In genomic region chr7:131836733-131837132, GRCh38 we compare ENCODE assay signal across 19 cellular contexts.
"Had no signal": no experiment of that assay in that cellular context is flagged by ENCODE, and none has a peak within 500 bp of the region (broad histone marks: within the 10 kb centered on the region; RNA-seq: fewer than 3 reads in every experiment).

No MANE protein-coding gene starts in this region.

- H3K4me3 Mint-ChIP-seq: activated naive CD8-positive, alpha-beta T cell; dendritic cell treated with granulocyte-macrophage colony-stimulating factor and Interleukin-4, amounts not matched to agents 40 ng/mL and 50 ng/mL, for 4 days; mesothelial cell of epicardium; natural killer cell treated with Interleukin-12 subunit alpha and Interleukin-12 subunit beta and Interleukin-15 and Interleukin-18, amount 100 ng/mL, for 72 hours; stimulated activated memory B cell treated with anti-CD40 and anti-IgM and Interleukin-4, amounts not matched to agents 10 μg/mL and 1 μg/mL and 100 μg/mL, for 72 hours had no signal

- H3K4me1 Mint-ChIP-seq: stimulated activated memory B cell treated with anti-CD40 and anti-IgM and Interleukin-4, amounts not matched to agents 10 μg/mL and 1 μg/mL and 100 μg/mL, for 72 hours had no signal

- H3K27ac ChIP-seq: esophagus squamous epithelium, heart right ventricle, lower lobe of right lung, parathyroid adenoma, sigmoid colon, spleen, thyroid gland, VCaP had no signal

- DNase-seq: activated CD4-positive, alpha-beta T cell treated with anti-CD3 and anti-CD28 coated beads, Interleukin-2, amount 50 U/mL, for 48 hours; activated gamma-delta T cell treated with Interleukin-2 at 50 U/mL for 16 hours; amniotic stem cell; effector CD8-positive, alpha-beta T cell; esophagus squamous epithelium; heart right ventricle; lower lobe of right lung; sigmoid colon; spleen; stimulated activated CD4-positive, alpha-beta T cell treated with anti-CD3 and anti-CD28 coated beads, Interleukin-4, amount 100 ng/mL, for 4 hours; thyroid gland had no signal

- H3K36me3 Mint-ChIP-seq: activated naive CD8-positive, alpha-beta T cell; mesothelial cell of epicardium; natural killer cell treated with Interleukin-12 subunit alpha and Interleukin-12 subunit beta and Interleukin-15 and Interleukin-18, amount 100 ng/mL, for 72 hours; stimulated activated memory B cell treated with anti-CD40 and anti-IgM and Interleukin-4, amounts not matched to agents 10 μg/mL and 1 μg/mL and 100 μg/mL, for 72 hours had no signal

- H3K27me3 ChIP-seq: thyroid gland had no signal

- H3K9ac ChIP-seq: parathyroid adenoma had no signal

- FAIRE-seq: keratinocyte had no signal

- H3K9me3 ChIP-seq: esophagus squamous epithelium, heart right ventricle, lower lobe of right lung, sigmoid colon, spleen, thyroid gland had no signal

- H2AFZ ChIP-seq: parathyroid adenoma had no signal

- H3K4me3 ChIP-seq: esophagus squamous epithelium, heart right ventricle, lower lobe of right lung, sigmoid colon, spleen, thyroid gland had no signal

- H3K27ac Mint-ChIP-seq: activated naive CD8-positive, alpha-beta T cell; dendritic cell treated with granulocyte-macrophage colony-stimulating factor and Interleukin-4, amounts not matched to agents 40 ng/mL and 50 ng/mL, for 4 days; mesothelial cell of epicardium; natural killer cell treated with Interleukin-12 subunit alpha and Interleukin-12 subunit beta and Interleukin-15 and Interleukin-18, amount 100 ng/mL, for 72 hours; stimulated activated memory B cell treated with anti-CD40 and anti-IgM and Interleukin-4, amounts not matched to agents 10 μg/mL and 1 μg/mL and 100 μg/mL, for 72 hours had no signal

- ATAC-seq: heart right ventricle; lower lobe of right lung; natural killer cell treated with Interleukin-12 subunit alpha and Interleukin-12 subunit beta and Interleukin-15 and Interleukin-18, amount 100 ng/mL, for 72 hours; stimulated activated memory B cell treated with anti-CD40 and anti-IgM and Interleukin-4, amounts not matched to agents 10 μg/mL and 1 μg/mL and 100 μg/mL, for 72 hours had no signal

- H3K36me3 ChIP-seq: esophagus squamous epithelium, heart right ventricle, lower lobe of right lung, sigmoid colon, spleen, thyroid gland had no signal

- H3K79me2 ChIP-seq: parathyroid adenoma had no signal

- H3K4me1 ChIP-seq: esophagus squamous epithelium, heart right ventricle, lower lobe of right lung, parathyroid adenoma, sigmoid colon, spleen, thyroid gland had no signal

- H3K9me3 Mint-ChIP-seq: dendritic cell treated with granulocyte-macrophage colony-stimulating factor and Interleukin-4, amounts not matched to agents 40 ng/mL and 50 ng/mL, for 4 days; mesothelial cell of epicardium; natural killer cell treated with Interleukin-12 subunit alpha and Interleukin-12 subunit beta and Interleukin-15 and Interleukin-18, amount 100 ng/mL, for 72 hours; stimulated activated memory B cell treated with anti-CD40 and anti-IgM and Interleukin-4, amounts not matched to agents 10 μg/mL and 1 μg/mL and 100 μg/mL, for 72 hours had no signal
